10 cellular contexts compared by ENCODE assay signal in genomic region chr7:157357129-157358040, GRCh38.
A peak's percentile ranks its signal among the peaks of the same experiment; 100 is the strongest.
DNase-seq lines count a peak whose midpoint lies in the region; ATAC-seq and TF ChIP-seq lines count a peak whose summit lies in the region.
"Had no signal": no experiment of that assay in that cellular context is flagged by ENCODE, and none has a peak within 500 bp of the region (broad histone marks: within the 10 kb centered on the region; RNA-seq: fewer than 3 reads in every experiment).

No MANE protein-coding gene starts in this region.

- peak overlapping the region; percentile 36 for H3K27ac ChIP-seq in epithelial cell of prostate
- H3K27ac ChIP-seq: right lobe of liver had no signal

- DNase-seq in GM12865 (ENCODE audit: low read depth) (peak; percentile 79), epithelial cell of prostate (ENCODE audit: low read depth, low spot score) (no peak), NCI-H146 treated with DMSO at 0.1 percent for 48 hours (lab: John Stamatoyannopoulos, UW; ENCODE audit: unreplicated experiment) (no peak), NCI-H187 (lab: John Stamatoyannopoulos, UW) (no peak), anterior cingulate cortex (lab: John Stamatoyannopoulos, UW) (no peak)
- DNase-seq: right lobe of liver, SW 1271 had no signal

- no peak for TF ChIP-seq CTCF in GM12865 (IDR thresholded peaks at IDR 0.05; ENCODE audit: insufficient read depth, low read depth, low read length, missing control alignments)

- ATAC-seq in GM19397 (IDR thresholded peaks at IDR 0.05; ENCODE audit: unreplicated experiment) (peak; percentile 75), HG03280 (IDR thresholded peaks at IDR 0.05; ENCODE audit: unreplicated experiment) (peak; percentile 89), HG02970 (IDR thresholded peaks at IDR 0.05; ENCODE audit: low FRiP score, unreplicated experiment) (no peak)

- no peak overlapping the region for H3K4me3 ChIP-seq in GM12865 (ENCODE audit: low read depth, low read length)
- H3K4me3 ChIP-seq: right lobe of liver had no signal
